In genomic region chr10:43105793-43106158, GRCh38 we compare ENCODE assay signal across 2 cellular contexts.
TF ChIP-seq lines count a peak whose summit lies in the region.

No MANE protein-coding gene starts in this region.

TF ChIP-seq in GM12878, 131 proteins besides CTCF, POLR2A, EP300 and RAD21:
- TF ChIP-seq IRF5 (IDR thresholded peaks at IDR 0.05; ENCODE audit: borderline replicate concordance) = no peak
- peak; percentile 56; the same call in 1 of the 2 replicates for TF ChIP-seq ESRRA (IDR thresholded peaks at IDR 0.05; ENCODE audit: low read length)
- 0 out of 2 replicates have a peak, but pooled peaks have one; percentile 2 for TF ChIP-seq GATAD2B (conservative IDR thresholded peaks at IDR 0.05; ENCODE audit: low read depth)
- TF ChIP-seq NR2F1 (conservative IDR thresholded peaks at IDR 0.05) = peak; percentile 65
- TF ChIP-seq ZNF207 (IDR thresholded peaks at IDR 0.05; ENCODE audit: borderline replicate concordance) = 0 out of 2 replicates have a peak, but pooled peaks have one; percentile 11

TF ChIP-seq in neural cell, 6 proteins besides CTCF, POLR2A, EP300 and RAD21:
- TF ChIP-seq MXI1 (conservative IDR thresholded peaks at IDR 0.05; ENCODE audit: poor library complexity, severe bottlenecking) (no peak), SMC3 (conservative IDR thresholded peaks at IDR 0.05; ENCODE audit: poor library complexity) (no peak), POLR2AphosphoS5 (IDR thresholded peaks at IDR 0.05) (no peak), TAF1 (IDR thresholded peaks at IDR 0.05; ENCODE audit: low read depth) (no peak), REST (IDR thresholded peaks at IDR 0.05; ENCODE audit: borderline replicate concordance) (no peak), EZH2 (IDR thresholded peaks at IDR 0.05; ENCODE audit: borderline replicate concordance, insufficient read depth, low read length, poor library complexity, severe bottlenecking) (no peak)
